ENCODE assay signal across 23 cellular contexts in genomic region chr5:69522035-69522434, GRCh38.
"Had no signal": no experiment of that assay in that cellular context is flagged by ENCODE, and none has a peak within 500 bp of the region (broad histone marks: within the 10 kb centered on the region; RNA-seq: fewer than 3 reads in every experiment).

No MANE protein-coding gene starts in this region.

- ATAC-seq: K562 had no signal

- H3K4me1 Mint-ChIP-seq: IgD-negative memory B cell had no signal

- H3K27ac Mint-ChIP-seq: IgD-negative memory B cell had no signal

- H3K9me3 Mint-ChIP-seq: IgD-negative memory B cell had no signal

- H3K4me3 Mint-ChIP-seq: IgD-negative memory B cell had no signal

- H3K27ac ChIP-seq: HL-60, KMS-11 had no signal

- H3K4me2 ChIP-seq: KMS-11 had no signal

- DNase-seq: Kasumi-1, MM.1S, NCI-H1105, NCI-H1417, NCI-H1436 treated with DMSO at 0.1 percent for 48 hours, NCI-H1694, NCI-H187 treated with DMSO at 0.1 percent for 48 hours, NCI-H2029 treated with DMSO at 0.1 percent for 48 hours, NCI-H2107, NCI-H226, NCI-H446, NCI-H510A, NCI-H524 treated with DMSO at 0.1 percent for 48 hours, NCI-H69, NCI-H774, Right ventricle myocardium superior, RPMI8226, SIG-M5, T-helper 1 cell had no signal

- H3K36me3 Mint-ChIP-seq: IgD-negative memory B cell had no signal

- H3K4me3 ChIP-seq: K562 had no signal

- H3K9ac ChIP-seq: KMS-11 had no signal

- H3K27me3 Mint-ChIP-seq: IgD-negative memory B cell had no signal
